In genomic region chr2:11976090-11976489, GRCh38 we compare ENCODE assay signal across 19 cellular contexts.
A peak's percentile ranks its signal among the peaks of the same experiment; 100 is the strongest.
DNase-seq lines count a peak whose midpoint lies in the region; ATAC-seq and TF ChIP-seq lines count a peak whose summit lies in the region.
"Had no signal": no experiment of that assay in that cellular context is flagged by ENCODE, and none has a peak within 500 bp of the region (broad histone marks: within the 10 kb centered on the region; RNA-seq: fewer than 3 reads in every experiment).

No MANE protein-coding gene starts in this region.

- H3K4me2 ChIP-seq in PC-3 (ENCODE audit: low read length): no peak overlapping the region
- H3K4me2 ChIP-seq in mammary epithelial cell (ENCODE audit: insufficient read depth, low read depth, low read length): peak overlapping the region; percentile 16
- H3K4me2 ChIP-seq: BLaER1 treated with 17β-estradiol and CSF1 and Interleukin-3, amounts not matched to agents 10 nM and 100 nM had no signal

- H3K79me2 ChIP-seq in PC-3 (ENCODE audit: low read length) (no peaks in the 10 kb centered on the region), mammary epithelial cell (ENCODE audit: insufficient read depth, low read length) (no peaks in the 10 kb centered on the region)

- WGBS in mammary epithelial cell (ENCODE audit: low coverage, missing lambda C conversion rate): 43% methylated on average over 1 of the region's 1 CpG

- in situ Hi-C loops in mammary epithelial cell (cut with MboI; ENCODE audit: low sequenced_read_pairs in 2 of 2): no loop called here

- intact Hi-C loops in PC-3 (cut with micrococcal nuclease) (no loop called here), mammary epithelial cell (cut with micrococcal nuclease) (no loop called here)

- POLR2A ChIA-PET in PC-3 (lab: Charles Lee; ENCODE audit: unreplicated experiment): no interaction called here

- TF ChIP-seq CTCF in PC-3 (conservative IDR thresholded peaks at IDR 0.05; ENCODE audit: low read depth, low read length) (no peak), mammary epithelial cell (conservative IDR thresholded peaks at IDR 0.05 in 1 of 2, IDR thresholded peaks at IDR 0.05 in 1 of 2; ENCODE audit: extremely low read depth in 1 of 2, insufficient read depth in 1 of 2, low read depth in 1 of 2, low read length in 2 of 2) (no peak)

- no peaks in the 10 kb centered on the region for H3K27me3 ChIP-seq in PC-3 (ENCODE audit: low read length)
- no peaks in the 10 kb centered on the region for H3K27me3 ChIP-seq in mammary epithelial cell (ENCODE audit: insufficient read depth, low read length)
- H3K27me3 ChIP-seq: BLaER1 treated with 17β-estradiol and CSF1 and Interleukin-3, amounts not matched to agents 10 nM and 100 nM had no signal

- peak; percentile 49 for DNase-seq in ELR (ENCODE audit: low read depth)
- DNase-seq in PC-3: peak; percentile 69
- DNase-seq in mammary epithelial cell: no peak
- peak; percentile 46 for DNase-seq in foreskin melanocyte
- DNase-seq: CD8-positive, alpha-beta T cell; COR-L47; DMS 273 treated with DMSO at 0.1 percent for 48 hours; DMS53; DND-41; GDM1; GOT3; H7; HFFc6; IMR-90 had no signal

- H3K27ac ChIP-seq in PC-3 (ENCODE audit: low read length) (no peak overlapping the region), mammary epithelial cell (ENCODE audit: insufficient read depth, low read depth, low read length) (no peak overlapping the region)
- H3K27ac ChIP-seq: BLaER1 treated with 17β-estradiol and CSF1 and Interleukin-3, amounts not matched to agents 10 nM and 100 nM had no signal

- H3K9ac ChIP-seq in PC-3 (ENCODE audit: low read length): no peak overlapping the region
- H3K9ac ChIP-seq in mammary epithelial cell (ENCODE audit: insufficient read depth, low read length): no peak overlapping the region
- H3K9ac ChIP-seq: BLaER1 treated with 17β-estradiol and CSF1 and Interleukin-3, amounts not matched to agents 10 nM and 100 nM had no signal

- dilution Hi-C loops in mammary epithelial cell (cut with HindIII; ENCODE audit: low sequenced_read_pairs): no loop called here

- BruUV-seq in PC-3 (replicated peaks; lab: Mats Ljungman, UMichigan): no TSS peak
- BruUV-seq in mammary epithelial cell (replicated peaks; lab: Mats Ljungman, UMichigan): no TSS peak

- peaks cover 6% of the 10 kb centered on the region; the same call in 1 of the 2 replicates for H3K9me3 ChIP-seq in PC-3 (ENCODE audit: low read length)
- H3K9me3 ChIP-seq in mammary epithelial cell (replicated peaks; ENCODE audit: insufficient read depth, low read length): no peaks in the 10 kb centered on the region

- H2AFZ ChIP-seq in PC-3 (ENCODE audit: low read length): no peak overlapping the region
- H2AFZ ChIP-seq in mammary epithelial cell (ENCODE audit: low read depth, low read length): no peak overlapping the region

- CTCF ChIA-PET in PC-3 (lab: Charles Lee) (no interaction called here), mammary epithelial cell (lab: Charles Lee; ENCODE audit: low non-redundant PET) (no interaction called here)

- H3F3A ChIP-seq in PC-3 (ENCODE audit: low read length, unreplicated experiment): no peaks in the 10 kb centered on the region

- ATAC-seq in PC-3 (peak; percentile 58), GM18519 (IDR thresholded peaks at IDR 0.05; ENCODE audit: low FRiP score, unreplicated experiment) (no peak), GM18858 (IDR thresholded peaks at IDR 0.05; ENCODE audit: unreplicated experiment) (no peak), HG02884 (IDR thresholded peaks at IDR 0.05; ENCODE audit: unreplicated experiment) (no peak)
- ATAC-seq: CD8-positive, alpha-beta T cell; HCT116 had no signal

- no peak overlapping the region for H3K4me3 ChIP-seq in PC-3 (ENCODE audit: low read length)
- H3K4me3 ChIP-seq in mammary epithelial cell (replicated peaks in 1 of 3; ENCODE audit: insufficient read depth in 1 of 3, low read depth in 2 of 3, low read length in 3 of 3): no peak overlapping the region
- H3K4me3 ChIP-seq: BLaER1 treated with 17β-estradiol and CSF1 and Interleukin-3, amounts not matched to agents 10 nM and 100 nM had no signal

- H4K20me1 ChIP-seq in PC-3 (ENCODE audit: low read length) (no peaks in the 10 kb centered on the region), mammary epithelial cell (ENCODE audit: insufficient read depth, low read length) (no peaks in the 10 kb centered on the region)
- H4K20me1 ChIP-seq: BLaER1 treated with 17β-estradiol and CSF1 and Interleukin-3, amounts not matched to agents 10 nM and 100 nM had no signal

- no peaks in the 10 kb centered on the region for H3K9me2 ChIP-seq in PC-3 (replicated peaks; ENCODE audit: low read length)

- peaks cover 4% of the 10 kb centered on the region; the same call in 1 of the 2 replicates for H3K4me1 ChIP-seq in PC-3 (ENCODE audit: insufficient read depth, low read length)
- no peaks in the 10 kb centered on the region for H3K4me1 ChIP-seq in mammary epithelial cell (ENCODE audit: insufficient read depth, low read length)
- H3K4me1 ChIP-seq: BLaER1 treated with 17β-estradiol and CSF1 and Interleukin-3, amounts not matched to agents 10 nM and 100 nM had no signal

- no peaks in the 10 kb centered on the region for H3K36me3 ChIP-seq in PC-3 (ENCODE audit: low read depth, low read length)
- H3K36me3 ChIP-seq in mammary epithelial cell (ENCODE audit: insufficient read depth, low read length): no peaks in the 10 kb centered on the region
